ENCODE assay signal across 14 cellular contexts in genomic region chr10:72251635-72252034, GRCh38. TPM values are rescaled to one million over a fixed set of nuclear protein-coding genes. Genes with fewer than 3 reads are reported as not detected.
DNase-seq lines count a peak whose midpoint lies in the region; ATAC-seq and TF ChIP-seq lines count a peak whose summit lies in the region.
"Had no signal": no experiment of that assay in that cellular context is flagged by ENCODE, and none has a peak within 500 bp of the region (broad histone marks: within the 10 kb centered on the region; RNA-seq: fewer than 3 reads in every experiment).

No MANE protein-coding gene starts in this region.

- H3K27me3 ChIP-seq in heart right ventricle: no peaks in the 10 kb centered on the region
- no peaks in the 10 kb centered on the region for H3K27me3 ChIP-seq in naive thymus-derived CD4-positive, alpha-beta T cell (ENCODE audit: control insufficient read depth in 2 of 2, insufficient read depth in 2 of 2, low read length in 2 of 2)
- no peaks in the 10 kb centered on the region for H3K27me3 ChIP-seq in upper lobe of left lung

- intact Hi-C loops in heart right ventricle (cut with DNase I): no loop called here
- intact Hi-C loops in Right ventricle myocardium inferior (cut with DNase I): no loop called here
- intact Hi-C loops in naive thymus-derived CD4-positive, alpha-beta T cell (cut with micrococcal nuclease): no loop called here

- POLR2A ChIA-PET in naive thymus-derived CD4-positive, alpha-beta T cell (lab: Charles Lee): interaction anchor here (0.6 to 18.6 kb wide), 2 partner anchors 22 to 30 kb away, joined by 3 to 219 read pairs; partner anchors contain the start of gene DDIT4

- H3K9me3 Mint-ChIP-seq in naive thymus-derived CD4-positive, alpha-beta T cell: no peaks in the 10 kb centered on the region
- H3K9me3 Mint-ChIP-seq: stimulated activated effector memory CD8-positive, alpha-beta T cell treated with anti-CD3 and anti-CD28 coated beads, Interleukin-12 subunit alpha, Interleukin-12 subunit beta, amount 100 ng/mL, for 72 hours had no signal

- peaks cover 54 to 100% (median 91%) of the 10 kb centered on the region in 9 donors for H3K4me1 ChIP-seq in heart right ventricle
- peaks cover 43 to 89% of the 10 kb centered on the region in 2 donors for H3K4me1 ChIP-seq in naive thymus-derived CD4-positive, alpha-beta T cell (ENCODE audit: control insufficient read depth in 2 of 2, insufficient read depth in 2 of 2, low read length in 2 of 2)
- peaks cover 80 to 96% (median 91%) of the 10 kb centered on the region in 4 donors for H3K4me1 ChIP-seq in upper lobe of left lung

- DNase-seq in heart right ventricle (no peak), Right ventricle myocardium inferior (ENCODE audit: missing footprints) (no peak), upper lobe of left lung (no peak), KG1 (lab: John Stamatoyannopoulos, UW) (no peak), dedifferentiated amniotic fluid mesenchymal stem cell (ENCODE audit: extremely low spot score) (no peak), NCI-H2029 (lab: John Stamatoyannopoulos, UW) (no peak)
- no peak for DNase-seq in naive thymus-derived CD4-positive, alpha-beta T cell
- DNase-seq: activated CD8-positive, alpha-beta memory T cell treated with anti-CD3 and anti-CD28 coated beads for 24 hours; activated naive CD4-positive, alpha-beta T cell treated with Interleukin-2 at 50 U/mL for 16 hours; DND-41; hippocampal formation; SHP77 treated with DMSO at 0.1 percent for 48 hours had no signal

- TF ChIP-seq CTCF in heart right ventricle (IDR thresholded peaks at IDR 0.05): no peak
- no peak for TF ChIP-seq CTCF in upper lobe of left lung (IDR thresholded peaks at IDR 0.05)

- H3K9me3 ChIP-seq in heart right ventricle (no peaks in the 10 kb centered on the region), upper lobe of left lung (no peaks in the 10 kb centered on the region)
- H3K9me3 ChIP-seq in naive thymus-derived CD4-positive, alpha-beta T cell (ENCODE audit: control insufficient read depth in 2 of 3, low read length in 3 of 3): no peaks in the 10 kb centered on the region

- H3K27me3 Mint-ChIP-seq in naive thymus-derived CD4-positive, alpha-beta T cell: no peaks in the 10 kb centered on the region

- no peak for TF ChIP-seq POLR2A in upper lobe of left lung (IDR thresholded peaks at IDR 0.05)

- CTCF ChIA-PET in naive thymus-derived CD4-positive, alpha-beta T cell (lab: Charles Lee): no interaction called here

- no peak for ATAC-seq in heart right ventricle
- ATAC-seq in Right ventricle myocardium inferior: no peak
- no peak for ATAC-seq in naive thymus-derived CD4-positive, alpha-beta T cell
- no peak for ATAC-seq in upper lobe of left lung (ENCODE audit: low FRiP score in 2 of 2)
- ATAC-seq: stimulated activated effector memory CD8-positive, alpha-beta T cell treated with anti-CD3 and anti-CD28 coated beads, Interleukin-12 subunit alpha, Interleukin-12 subunit beta, amount 100 ng/mL, for 72 hours had no signal

- peaks cover 56 to 89% (median 76%) of the 10 kb centered on the region in 7 donors for H3K4me1 Mint-ChIP-seq in naive thymus-derived CD4-positive, alpha-beta T cell

- peaks cover 0 to 4% (median 0%) of the 10 kb centered on the region in 5 donors for H3K36me3 Mint-ChIP-seq in naive thymus-derived CD4-positive, alpha-beta T cell

- peak overlapping the region in 7 of 10 donors; percentile 84 to 95 (median 90) for H3K27ac ChIP-seq in heart right ventricle
- H3K27ac ChIP-seq in angular gyrus (ENCODE audit: low read depth, low read length): peak overlapping the region; percentile 45
- H3K27ac ChIP-seq in naive thymus-derived CD4-positive, alpha-beta T cell (ENCODE audit: low read depth, low read length): no peak overlapping the region
- peak overlapping the region in 3 of 4 donors; percentile 88 to 94 (median 94) for H3K27ac ChIP-seq in upper lobe of left lung

- H3K4me3 Mint-ChIP-seq in naive thymus-derived CD4-positive, alpha-beta T cell: peak overlapping the region; percentile 13 to 62 (median 42)
- H3K4me3 Mint-ChIP-seq: stimulated activated effector memory CD8-positive, alpha-beta T cell treated with anti-CD3 and anti-CD28 coated beads, Interleukin-12 subunit alpha, Interleukin-12 subunit beta, amount 100 ng/mL, for 72 hours had no signal

- H3K36me3 ChIP-seq in heart right ventricle: no peaks in the 10 kb centered on the region
- no peaks in the 10 kb centered on the region for H3K36me3 ChIP-seq in naive thymus-derived CD4-positive, alpha-beta T cell (ENCODE audit: control insufficient read depth in 2 of 3, insufficient read depth in 3 of 3, low read length in 3 of 3)
- no peaks in the 10 kb centered on the region for H3K36me3 ChIP-seq in upper lobe of left lung

- TF ChIP-seq EP300 in upper lobe of left lung (IDR thresholded peaks at IDR 0.05): no peak

- peak overlapping the region; percentile 9 to 98 (median 62) for H3K27ac Mint-ChIP-seq in naive thymus-derived CD4-positive, alpha-beta T cell

- H3K4me3 ChIP-seq in heart right ventricle (no peak overlapping the region), upper lobe of left lung (no peak overlapping the region)
- no peak overlapping the region for H3K4me3 ChIP-seq in naive thymus-derived CD4-positive, alpha-beta T cell (ENCODE audit: low read length)

- WGBS in heart right ventricle, 2 donors: 90 to 92% methylated on average over 6 of the region's 6 CpGs
- 92 to 95% methylated on average over 6 of the region's 6 CpGs for WGBS in upper lobe of left lung, 2 donors

RNA-seq across cellular contexts. Expression of gene DDIT4, which starts 22.1 kb away (rescaled TPM):
- total RNA-seq in heart right ventricle (100 to 1,000 TPM in 1 of 10 donors, 10 to 100 TPM in 9; 13.6 to 102 (median 30.2) TPM), Right ventricle myocardium inferior (71.4 TPM), upper lobe of left lung (100 to 1,000 TPM in 5 of 6 donors, 10 to 100 TPM in 1; 81.0 to 218 (median 151) TPM)
- 100 to 1,000 TPM in 1 of 2 donors, 10 to 100 TPM in 1; 64.7 to 135 TPM for polyA plus RNA-seq in heart right ventricle
- 100 to 1,000 TPM in 3 of 5 experiments, 10 to 100 TPM in 2; 25.4 to 335 (median 135) TPM for total RNA-seq in naive thymus-derived CD4-positive, alpha-beta T cell
- 100 to 1,000 TPM in 1 of 2 donors, 10 to 100 TPM in 1; 80.4 to 219 TPM for polyA plus RNA-seq in naive thymus-derived CD4-positive, alpha-beta T cell

RNA-seq across cellular contexts. Expression of gene ASCC1, which starts 35.6 kb away (rescaled TPM):
- total RNA-seq in heart right ventricle (10 to 100 TPM; 25.2 to 40.5 (median 33.0) TPM), Right ventricle myocardium inferior (35.4 TPM), upper lobe of left lung (10 to 100 TPM; 20.4 to 40.7 (median 24.4) TPM)
- 10 to 100 TPM in 1 of 2 donors, 1 to 10 TPM in 1; 8.4 to 35.8 TPM for polyA plus RNA-seq in heart right ventricle
- total RNA-seq in naive thymus-derived CD4-positive, alpha-beta T cell: 10 to 100 TPM; 19.4 to 33.1 (median 24.2) TPM
- polyA plus RNA-seq in naive thymus-derived CD4-positive, alpha-beta T cell: 10 to 100 TPM; 25.2 to 27.1 TPM

RNA-seq across cellular contexts. Expression of gene ANAPC16, which starts 35.8 kb away (rescaled TPM):
- total RNA-seq in heart right ventricle (100 to 1,000 TPM; 181 to 246 (median 221) TPM), Right ventricle myocardium inferior (239 TPM), upper lobe of left lung (100 to 1,000 TPM in 1 of 6 donors, 10 to 100 TPM in 5; 34.6 to 110 (median 92.6) TPM)
- polyA plus RNA-seq in heart right ventricle: 100 to 1,000 TPM; 129 to 149 TPM
- total RNA-seq in naive thymus-derived CD4-positive, alpha-beta T cell: 100 to 1,000 TPM in 3 of 5 experiments, 10 to 100 TPM in 2; 85.5 to 131 (median 105) TPM
- 100 to 1,000 TPM; 318 to 445 TPM for polyA plus RNA-seq in naive thymus-derived CD4-positive, alpha-beta T cell
